Comparison of ENCODE assay signal across 8 cellular contexts in the genomic region with DNA sequence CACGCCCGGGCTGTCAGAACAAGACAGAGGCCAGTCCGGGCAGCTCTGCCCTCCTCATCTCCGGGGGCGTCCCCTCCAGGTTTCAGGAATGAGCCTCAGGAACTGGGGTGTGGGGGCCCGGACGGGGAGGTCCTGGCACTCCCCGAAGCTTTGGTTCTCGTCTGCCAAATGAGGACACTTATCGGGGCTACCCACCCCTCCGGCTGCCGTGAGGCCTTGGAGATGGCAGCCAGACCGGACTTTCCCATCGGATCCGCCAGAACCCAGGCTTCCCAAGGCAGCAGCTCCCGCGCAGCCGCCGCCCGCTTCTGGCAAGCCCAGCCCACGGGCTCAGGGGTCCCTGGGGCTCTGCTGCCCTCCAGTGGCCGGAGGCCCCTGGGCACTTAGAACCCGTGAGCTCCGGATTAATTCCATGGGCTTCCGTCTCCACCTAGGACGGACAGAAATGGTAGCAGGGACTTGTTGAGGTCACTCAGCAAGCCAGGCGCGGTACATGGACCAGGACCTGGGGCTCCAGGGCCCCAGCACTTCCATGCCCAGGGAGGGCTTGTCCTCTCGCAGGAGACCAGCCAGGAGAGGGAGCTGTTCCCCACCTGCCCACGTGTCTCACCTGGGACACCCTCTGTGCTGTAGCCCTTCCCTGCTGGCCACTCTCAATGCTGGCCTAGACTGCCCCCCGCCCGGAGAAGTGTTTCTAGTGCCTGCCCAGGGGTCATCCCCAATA.
DNase-seq lines count a peak whose midpoint lies in the region; ATAC-seq and TF ChIP-seq lines count a peak whose summit lies in the region.

No MANE protein-coding gene starts in this region.

- peaks cover 4 to 13% of the 10 kb centered on the region in 2 donors for H3K4me1 ChIP-seq in lung (ENCODE audit: control insufficient read depth in 2 of 2, insufficient read depth in 2 of 2, low read length in 2 of 2)

- 5% methylated on average over 29 to 32 of the region's 32 CpGs for WGBS in lung, 2 donors

- H3K4me3 ChIP-seq in dorsolateral prefrontal cortex (peak overlapping the region in 58 of 59 donors; percentile 24 to 68 (median 52)), lung (peak overlapping the region; percentile 11)

- peak; percentile 80 for ATAC-seq in GM18511 (IDR thresholded peaks at IDR 0.05; ENCODE audit: unreplicated experiment)
- ATAC-seq in HG03439 (IDR thresholded peaks at IDR 0.05; ENCODE audit: unreplicated experiment), result peak; percentile 64
- peak; percentile 92 for ATAC-seq in lung (ENCODE audit: insufficient read depth, low FRiP score)

- peak overlapping the region; percentile 42 to 98 (median 91) for H3K27ac ChIP-seq in dorsolateral prefrontal cortex
- peak overlapping the region in 1 of 2 donors; percentile 12 for H3K27ac ChIP-seq in lung (ENCODE audit: low read depth in 1 of 2, low read length in 1 of 2)

- H3K9me3 ChIP-seq in lung (ENCODE audit: control insufficient read depth in 2 of 2, insufficient read depth in 1 of 2, low read length in 1 of 2), result peaks cover 0 to 4% of the 10 kb centered on the region in 2 donors

- intact Hi-C loops in dorsolateral prefrontal cortex (cut with DNase I), result loop anchor here (1.0 to 10.0 kb wide), 9 partner anchors 123 to 601 kb away; a partner anchor contains a TSS

- H3K27me3 ChIP-seq in dorsolateral prefrontal cortex, result no peaks in the 10 kb centered on the region
- H3K27me3 ChIP-seq in lung (ENCODE audit: control insufficient read depth, insufficient read depth), result no peaks in the 10 kb centered on the region

- peak; percentile 90 to 100 (median 99) for TF ChIP-seq CTCF in dorsolateral prefrontal cortex (IDR thresholded peaks at IDR 0.05 in 54 of 56, conservative IDR thresholded peaks at IDR 0.05 in 2 of 56; ENCODE audit: low read depth in 1 of 56, partially characterized antibody in 56 of 56)
- peak; percentile 97 for TF ChIP-seq CTCF in lung (IDR thresholded peaks at IDR 0.05; ENCODE audit: control extremely low read depth, extremely low read depth)

- DNase-seq in A172 (ENCODE audit: low spot score), result peak; percentile 75
- peak; percentile 79 for DNase-seq in NCI-H748 (lab: John Stamatoyannopoulos, UW; ENCODE audit: unreplicated experiment)
- peak; percentile 79 to 83 for DNase-seq in activated CD4-positive, alpha-beta T cell treated with anti-CD3 and anti-CD28 coated beads, Interleukin-2, amount 50 U/mL, for 48 hours
- DNase-seq in dorsolateral prefrontal cortex, result peak; percentile 78 to 90 (median 84)
- DNase-seq in lung (ENCODE audit: low spot score), result peak; percentile 82
- peak; percentile 65 to 73 for DNase-seq in stimulated activated CD4-positive, alpha-beta T cell treated with anti-CD3 and anti-CD28 coated beads, Interleukin-4, amount 100 ng/mL, for 48 hours (ENCODE audit: low read depth in 2 of 2)

- H3K36me3 ChIP-seq in lung (ENCODE audit: control insufficient read depth in 2 of 2, insufficient read depth in 2 of 2, low read length in 2 of 2), result no peaks in the 10 kb centered on the region
